In the genomic region with DNA sequence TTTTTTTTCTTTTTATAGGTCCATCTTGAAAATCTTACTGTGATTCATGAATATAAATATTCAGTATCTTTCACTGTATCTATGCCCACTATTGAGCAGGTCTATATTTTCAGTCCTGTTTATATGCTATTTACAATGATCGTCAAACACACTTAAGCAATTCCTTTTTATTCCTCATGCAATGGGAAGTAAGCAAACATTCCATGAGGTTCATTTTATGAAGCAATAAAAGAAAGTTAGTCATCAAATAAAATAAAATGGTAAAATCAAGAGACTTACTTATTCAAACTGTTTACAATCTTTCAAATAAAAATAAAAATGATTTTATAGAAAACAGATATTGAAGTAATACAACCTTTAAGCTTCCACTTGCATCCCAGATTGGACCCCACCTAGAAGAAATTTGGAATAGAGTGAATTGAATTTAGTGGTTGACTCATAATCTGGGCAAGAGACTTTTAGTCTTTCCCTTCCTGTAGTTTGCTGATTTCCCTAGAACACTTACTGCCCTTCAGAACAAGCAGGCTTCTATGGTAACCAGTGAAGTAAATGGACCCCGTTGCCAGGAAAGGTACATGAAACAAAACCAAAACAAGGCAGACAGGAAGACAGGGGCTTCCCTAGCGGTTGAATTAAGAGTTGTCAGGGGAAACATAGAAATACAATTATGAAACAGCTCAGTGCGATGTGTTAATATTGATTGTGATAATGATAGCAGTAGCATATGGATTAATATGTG, we compare ENCODE assay signal across 8 cellular contexts.
DNase-seq lines count a peak whose midpoint lies in the region; ATAC-seq and TF ChIP-seq lines count a peak whose summit lies in the region.

No MANE protein-coding gene starts in this region.

- ATAC-seq in GM19463 (IDR thresholded peaks at IDR 0.05; ENCODE audit: unreplicated experiment) (peak; percentile 93), HG03460 (IDR thresholded peaks at IDR 0.05; ENCODE audit: unreplicated experiment) (peak; percentile 87)

- intact Hi-C loops in testis (cut with DNase I; ENCODE audit: low total_unique reads): no loop called here

- peaks cover 7% of the 10 kb centered on the region for H3K4me1 ChIP-seq in testis

- H3K27me3 ChIP-seq in testis: no peaks in the 10 kb centered on the region

- DNase-seq in EH (ENCODE audit: low read depth) (peak; percentile 79), epithelial cell of proximal tubule (ENCODE audit: low read depth) (peak; percentile 58), renal cortical epithelial cell (ENCODE audit: low read depth) (peak; percentile 90), middle frontal gyrus (ENCODE audit: extremely low spot score, low spot score) (no peak), testis (no peak)

- no peak for TF ChIP-seq POLR2A in testis (IDR thresholded peaks at IDR 0.05)

- no peaks in the 10 kb centered on the region for H3K36me3 ChIP-seq in testis (ENCODE audit: low read depth, missing control alignments)

- peak overlapping the region; percentile 47 for H3K27ac ChIP-seq in VCaP
- no peak overlapping the region for H3K27ac ChIP-seq in testis

- no peaks in the 10 kb centered on the region for H3K9me3 ChIP-seq in testis

- no peak overlapping the region for H3K4me3 ChIP-seq in epithelial cell of proximal tubule (ENCODE audit: low read depth, low read length)
- no peak overlapping the region for H3K4me3 ChIP-seq in testis

- WGBS in testis, 2 donors: 84% methylated on average over 4 of the region's 4 CpGs

- TF ChIP-seq CTCF in VCaP (conservative IDR thresholded peaks at IDR 0.05) (peak; percentile 43), epithelial cell of proximal tubule (conservative IDR thresholded peaks at IDR 0.05; ENCODE audit: low read depth, low read length) (peak; percentile 29), testis (IDR thresholded peaks at IDR 0.05) (no peak)

Comparison
In these comparisons a context has a peak if more than half of its experiments do, and no peak if none do; other contexts are left out.
1. DNase-seq: peak in EH (single experiment), epithelial cell of proximal tubule (single experiment) and renal cortical epithelial cell (single experiment); none in middle frontal gyrus (single experiment) and testis (single experiment).
2. CTCF ChIP-seq: peak in VCaP (single experiment) and epithelial cell of proximal tubule (single experiment); none in testis (0 of 3).